8 cellular contexts compared by ENCODE assay signal in genomic region chr15:64635486-64635815, GRCh38.
DNase-seq lines count a peak whose midpoint lies in the region; ATAC-seq and TF ChIP-seq lines count a peak whose summit lies in the region.

No MANE protein-coding gene starts in this region.

- peaks cover 71% of the 10 kb centered on the region for H3K4me1 Mint-ChIP-seq in brain

- H3K27ac ChIP-seq in tibial nerve (peak overlapping the region in 3 of 4 donors; percentile 15 to 61 (median 36)), MM.1S (ENCODE audit: low read length) (no peak overlapping the region)

- no peaks in the 10 kb centered on the region for H4K20me1 ChIP-seq in MM.1S (ENCODE audit: insufficient read depth, low read length)

- H3K36me3 ChIP-seq in tibial nerve = peaks cover 0 to 6% (median 0%) of the 10 kb centered on the region in 3 donors
- H3K36me3 ChIP-seq in MM.1S (replicated peaks; ENCODE audit: insufficient read depth, low read length) = no peaks in the 10 kb centered on the region

- no peak overlapping the region for H2AFZ ChIP-seq in MM.1S (ENCODE audit: low read length)

- TF ChIP-seq EP300 in tibial nerve (IDR thresholded peaks at IDR 0.05) = no peak

- no peak for TF ChIP-seq CTCF in brain (conservative IDR thresholded peaks at IDR 0.05)
- no peak for TF ChIP-seq CTCF in tibial nerve (IDR thresholded peaks at IDR 0.05)
- no peak for TF ChIP-seq CTCF in MM.1S (IDR thresholded peaks at IDR 0.05; ENCODE audit: low read length)

- no peak overlapping the region for H3K9ac ChIP-seq in MM.1S (ENCODE audit: low read length)

- TF ChIP-seq POLR2A in tibial nerve (IDR thresholded peaks at IDR 0.05) = no peak

- H3K79me2 ChIP-seq in MM.1S (ENCODE audit: low read length) = peaks cover 10% of the 10 kb centered on the region; the same call in 1 of the 2 replicates

- no peaks in the 10 kb centered on the region for H3K9me2 ChIP-seq in MM.1S (replicated peaks; ENCODE audit: insufficient read depth, low read length)

- H3K4me3 ChIP-seq in tibial nerve = no peak overlapping the region
- no peak overlapping the region for H3K4me3 ChIP-seq in MM.1S (ENCODE audit: low read length)

- H3K4me1 ChIP-seq in tibial nerve (peaks cover 0 to 57% (median 26%) of the 10 kb centered on the region in 4 donors), MM.1S (ENCODE audit: low read length) (peaks cover 6% of the 10 kb centered on the region)

- H3K4me3 Mint-ChIP-seq in brain = peak overlapping the region; percentile 39 to 70 (median 63)

- DNase-seq in AG08396 (ENCODE audit: low spot score) = peak; percentile 31
- DNase-seq in left lobe of liver (ENCODE audit: low spot score) = peak; percentile 55
- DNase-seq in tibial nerve (ENCODE audit: low spot score in 2 of 2) = peak in 1 of 2 donors; percentile 34
- DNase-seq in MM.1S = no peak
- DNase-seq in ureter (ENCODE audit: low spot score) = no peak
- DNase-seq in GM19240 (ENCODE audit: insufficient read length, low spot score) = no peak

- H3K27ac Mint-ChIP-seq in brain = peak overlapping the region; percentile 86 to 99 (median 95)

- H3K36me3 Mint-ChIP-seq in brain = peaks cover 47% of the 10 kb centered on the region

- ATAC-seq in HG03571 (IDR thresholded peaks at IDR 0.05; ENCODE audit: unreplicated experiment) (peak; percentile 2), left lobe of liver (peak; percentile 90)

- H3K27me3 ChIP-seq in tibial nerve = no peaks in the 10 kb centered on the region
- H3K27me3 ChIP-seq in MM.1S (replicated peaks; ENCODE audit: insufficient read depth, low read length) = no peaks in the 10 kb centered on the region

- H3F3A ChIP-seq in MM.1S (ENCODE audit: insufficient read depth, low read length) = no peaks in the 10 kb centered on the region

- H3K9me3 Mint-ChIP-seq in brain = peaks cover 5 to 21% (median 12%) of the 10 kb centered on the region in 5 experiments

- H3K9me3 ChIP-seq in tibial nerve = peaks cover 0 to 5% (median 0%) of the 10 kb centered on the region in 4 donors
- H3K9me3 ChIP-seq in MM.1S (replicated peaks; ENCODE audit: insufficient read depth, low read length) = no peaks in the 10 kb centered on the region

- no peaks in the 10 kb centered on the region for H3K27me3 Mint-ChIP-seq in brain

- no peak overlapping the region for H3K4me2 ChIP-seq in MM.1S (ENCODE audit: low read depth, low read length)

Comparison
In these comparisons a context has a peak if more than half of its experiments do, and no peak if none do; other contexts are left out.
1. DNase-seq: peak in AG08396 (single experiment) and left lobe of liver (single experiment); none in MM.1S (single experiment), ureter (single experiment) and GM19240 (single experiment).